Comparison of ENCODE assay signal across 8 cellular contexts in genomic region chr19:9309139-9309973, GRCh38. TPM values are rescaled to one million over a fixed set of nuclear protein-coding genes. Genes with fewer than 3 reads are reported as not detected.
A peak's percentile ranks its signal among the peaks of the same experiment; 100 is the strongest.
DNase-seq lines count a peak whose midpoint lies in the region; ATAC-seq and TF ChIP-seq lines count a peak whose summit lies in the region.

ZNF699 (minus strand) TSS chr19:9309838; CDS start chr19:9305119, 4,719 bp downstream.

- peak; percentile 62 for TF ChIP-seq POLR2A in GM19193 (IDR thresholded peaks at IDR 0.05; ENCODE audit: extremely low read depth, insufficient read depth, insufficient read length)

- DNase-seq in AML-193 (lab: John Stamatoyannopoulos, UW), result peak; percentile 94
- DNase-seq in NCI-H460 (ENCODE audit: extremely low read depth, low read depth), result peak; percentile 95
- DNase-seq in activated CD4-positive, alpha-beta T cell treated with anti-CD3 and anti-CD28 coated beads for 4 hours, result peak; percentile 99 to 100
- DNase-seq in left colon, result peak; percentile 99
- peak; percentile 98 for DNase-seq in stimulated activated CD4-positive, alpha-beta T cell treated with anti-CD3 and anti-CD28 coated beads, Interleukin-1b, Interleukin-23, amount 100 ng/mL, for 4 hours (ENCODE audit: low read depth in 2 of 2)

- peak; percentile 88 for ATAC-seq in HG03432 (IDR thresholded peaks at IDR 0.05; ENCODE audit: unreplicated experiment)
- peak; percentile 97 for ATAC-seq in left colon

- H3K27ac ChIP-seq in cingulate gyrus (ENCODE audit: low read depth, low read length), result peak within 1 kb of the TSS; percentile 90

- intact Hi-C loops in left colon (cut with DNase I, micrococcal nuclease), result no loop called here

RNA-seq across cellular contexts. Expression of gene ZNF699, which starts in this region (rescaled TPM):
- total RNA-seq in NCI-H460 (2014; rRNA removed; shearing (Covaris generic)), result 6.0 and 6.9 TPM in 2 replicates
- 0.53 and 4.5 TPM in 2 replicates for polyA plus RNA-seq in NCI-H460 (2014; cell fraction: nucleus; rRNA removed)
- 1 to 10 TPM; 3.8 to 4.3 TPM for total RNA-seq in left colon

Comparison
In these comparisons a context has a peak if more than half of its experiments do, and no peak if none do; other contexts are left out.
1. Peak in every context shown above with its lines: DNase-seq, ATAC-seq and H3K27ac ChIP-seq.